Comparison of ENCODE assay signal across 20 cellular contexts in genomic region chr3:98705212-98705611, GRCh38.
"Had no signal": no experiment of that assay in that cellular context is flagged by ENCODE, and none has a peak within 500 bp of the region (broad histone marks: within the 10 kb centered on the region; RNA-seq: fewer than 3 reads in every experiment).

No MANE protein-coding gene starts in this region.

- H3K27ac ChIP-seq: PC-9 had no signal

- H2AFZ ChIP-seq: PC-9 had no signal

- H3K4me3 ChIP-seq: PC-9 had no signal

- DNase-seq: activated CD4-positive, alpha-beta T cell treated with anti-CD3 and anti-CD28 coated beads, Interleukin-2, amount 10 ng/mL, durations not matched to agents 24 days and 14 days; activated CD4-positive, alpha-beta T cell treated with anti-CD3 and anti-CD28 coated beads, Interleukin-2, amount 50 U/mL, for 48 hours; activated CD4-positive, CD25-positive, alpha-beta regulatory T cell treated with anti-CD3 and anti-CD28 coated beads, Interleukin-2, amount 50 U/mL, for 72 hours; activated CD8-positive, alpha-beta memory T cell treated with anti-CD3 and anti-CD28 coated beads, Interleukin-2, amount 10 ng/mL, durations not matched to agents 7 days and 5 days; activated effector memory CD4-positive, alpha-beta T cell treated with Interleukin-2 at 50 U/mL for 16 hours; activated naive CD4-positive, alpha-beta T cell; activated T-cell treated with anti-CD3 and anti-CD28 coated beads, Interleukin-2, amount 50 U/mL, for 24 hours; amygdala; NCI-H1105 treated with DMSO at 0.1 percent for 48 hours; NCI-H1436 treated with DMSO at 0.1 percent for 48 hours; NCI-H187; NCI-H2081 treated with DMSO at 0.1 percent for 48 hours; NCI-H446; NCI-H524; SHP77 treated with DMSO at 0.1 percent for 48 hours; T-helper 17 cell; T-helper 9 cell had no signal

- ATAC-seq: activated CD8-positive, alpha-beta memory T cell treated with anti-CD3 and anti-CD28 coated beads, Interleukin-2, amount 10 ng/mL, durations not matched to agents 7 days and 5 days; T-helper 17 cell; WTC11 had no signal

- H3K4me2 ChIP-seq: PC-9 had no signal

- FAIRE-seq: astrocyte had no signal
